ENCODE assay signal across 8 cellular contexts in genomic region chr11:10405858-10406592, GRCh38. TPM values are rescaled to one million over a fixed set of nuclear protein-coding genes. Genes with fewer than 3 reads are reported as not detected.
DNase-seq lines count a peak whose midpoint lies in the region; ATAC-seq and TF ChIP-seq lines count a peak whose summit lies in the region.

No MANE protein-coding gene starts in this region.

- no peak overlapping the region for H3K4me3 ChIP-seq in epithelial cell of proximal tubule (ENCODE audit: low read depth, low read length)

- H3K27me3 Mint-ChIP-seq in stimulated activated memory B cell treated with anti-CD40 and anti-IgM and Interleukin-4, amounts not matched to agents 10 μg/mL and 1 μg/mL and 100 μg/mL, for 72 hours, result no peaks in the 10 kb centered on the region

- no peaks in the 10 kb centered on the region for H3K9me3 Mint-ChIP-seq in stimulated activated memory B cell treated with anti-CD40 and anti-IgM and Interleukin-4, amounts not matched to agents 10 μg/mL and 1 μg/mL and 100 μg/mL, for 72 hours

- peak; percentile 77 for TF ChIP-seq CTCF in epithelial cell of proximal tubule (conservative IDR thresholded peaks at IDR 0.05; ENCODE audit: low read depth, low read length)

- no peak overlapping the region for H3K4me3 Mint-ChIP-seq in stimulated activated memory B cell treated with anti-CD40 and anti-IgM and Interleukin-4, amounts not matched to agents 10 μg/mL and 1 μg/mL and 100 μg/mL, for 72 hours

- peaks cover 23% of the 10 kb centered on the region for H3K4me1 Mint-ChIP-seq in stimulated activated memory B cell treated with anti-CD40 and anti-IgM and Interleukin-4, amounts not matched to agents 10 μg/mL and 1 μg/mL and 100 μg/mL, for 72 hours

- ATAC-seq in stimulated activated memory B cell treated with anti-CD40 and anti-IgM and Interleukin-4, amounts not matched to agents 10 μg/mL and 1 μg/mL and 100 μg/mL, for 72 hours, result peak; percentile 79
- no peak for ATAC-seq in HG02678 (IDR thresholded peaks at IDR 0.05; ENCODE audit: unreplicated experiment)

- DNase-seq in EL (peak; percentile 90), HK-2 (ENCODE audit: unreplicated experiment) (peak; percentile 37), NCI-H526 treated with DMSO at 0.1 percent for 48 hours (lab: John Stamatoyannopoulos, UW) (peak; percentile 88), epithelial cell of proximal tubule (ENCODE audit: low read depth) (peak; percentile 36), myocyte (ENCODE audit: low read depth) (peak; percentile 84)
- DNase-seq in activated CD4-positive, alpha-beta T cell treated with anti-CD3 and anti-CD28 coated beads, Interleukin-2, amount 50 U/mL, for 48 hours, result peak; percentile 37 to 55

- no peak overlapping the region for H3K27ac Mint-ChIP-seq in stimulated activated memory B cell treated with anti-CD40 and anti-IgM and Interleukin-4, amounts not matched to agents 10 μg/mL and 1 μg/mL and 100 μg/mL, for 72 hours

- no peaks in the 10 kb centered on the region for H3K36me3 Mint-ChIP-seq in stimulated activated memory B cell treated with anti-CD40 and anti-IgM and Interleukin-4, amounts not matched to agents 10 μg/mL and 1 μg/mL and 100 μg/mL, for 72 hours

RNA-seq across cellular contexts. Expression of gene AMPD3, which starts 49.0 kb away (rescaled TPM):
- total RNA-seq in epithelial cell of proximal tubule, result 5.4 and 7.1 TPM in 2 replicates
- 4.4 and 10.3 TPM in 2 replicates for total RNA-seq in myocyte
- 2.6 TPM for polyA plus RNA-seq in myocyte (2012)

Comparison
In these comparisons a context has a peak if more than half of its experiments do, and no peak if none do; other contexts are left out.
1. DNase-seq: peak in every context shown above with its lines; median percentile 90 in EL; 88 in NCI-H526 treated with DMSO at 0.1 percent for 48 hours; 84 in myocyte; 46 in activated CD4-positive, alpha-beta T cell treated with anti-CD3 and anti-CD28 coated beads, Interleukin-2, amount 50 U/mL, for 48 hours; 37 in HK-2; 36 in epithelial cell of proximal tubule.